ENCODE assay signal across 3 cellular contexts in the genomic region with DNA sequence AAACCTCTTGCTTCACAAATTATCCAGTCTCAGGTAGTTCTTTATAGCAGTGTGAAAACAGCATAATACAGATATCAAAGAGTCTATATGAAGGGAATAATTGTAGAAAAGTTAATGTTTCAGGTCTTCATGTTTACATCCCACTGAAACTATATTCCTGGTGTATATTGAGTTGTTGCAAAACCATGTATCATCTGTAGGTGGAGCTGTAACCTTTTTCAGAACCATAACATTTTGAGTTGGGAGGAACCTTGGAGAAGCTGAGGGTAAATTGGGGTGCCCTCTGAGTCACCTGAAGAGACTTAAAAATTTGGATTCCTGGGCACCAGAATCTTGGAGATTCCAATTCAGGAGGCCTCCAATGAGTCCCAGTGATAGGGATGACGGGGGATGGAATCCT.
TF ChIP-seq lines count a peak whose summit lies in the region.

No MANE protein-coding gene starts in this region.

TF ChIP-seq in SK-N-SH, 30 proteins besides CTCF, POLR2A, EP300 and RAD21:
- no peak for TF ChIP-seq TEAD4 (IDR thresholded peaks at IDR 0.05; ENCODE audit: borderline replicate concordance, insufficient read depth)
- no peak for TF ChIP-seq FOXM1 (IDR thresholded peaks at IDR 0.05; ENCODE audit: low read depth)
- TF ChIP-seq SMC3 (IDR thresholded peaks at IDR 0.05; ENCODE audit: low read depth, low read length) = no peak
- TF ChIP-seq SIN3A (IDR thresholded peaks at IDR 0.05; ENCODE audit: borderline replicate concordance, low read depth, low read length) = no peak

TF ChIP-seq in SK-N-SH treated with all-trans-retinoic acid at 6 μM for 48 hours, 23 proteins besides CTCF, POLR2A, EP300 and RAD21:
- TF ChIP-seq RARB (CRISPR knock-in tag; IDR thresholded peaks at IDR 0.05) = no peak
- TF ChIP-seq, protein P1, sequence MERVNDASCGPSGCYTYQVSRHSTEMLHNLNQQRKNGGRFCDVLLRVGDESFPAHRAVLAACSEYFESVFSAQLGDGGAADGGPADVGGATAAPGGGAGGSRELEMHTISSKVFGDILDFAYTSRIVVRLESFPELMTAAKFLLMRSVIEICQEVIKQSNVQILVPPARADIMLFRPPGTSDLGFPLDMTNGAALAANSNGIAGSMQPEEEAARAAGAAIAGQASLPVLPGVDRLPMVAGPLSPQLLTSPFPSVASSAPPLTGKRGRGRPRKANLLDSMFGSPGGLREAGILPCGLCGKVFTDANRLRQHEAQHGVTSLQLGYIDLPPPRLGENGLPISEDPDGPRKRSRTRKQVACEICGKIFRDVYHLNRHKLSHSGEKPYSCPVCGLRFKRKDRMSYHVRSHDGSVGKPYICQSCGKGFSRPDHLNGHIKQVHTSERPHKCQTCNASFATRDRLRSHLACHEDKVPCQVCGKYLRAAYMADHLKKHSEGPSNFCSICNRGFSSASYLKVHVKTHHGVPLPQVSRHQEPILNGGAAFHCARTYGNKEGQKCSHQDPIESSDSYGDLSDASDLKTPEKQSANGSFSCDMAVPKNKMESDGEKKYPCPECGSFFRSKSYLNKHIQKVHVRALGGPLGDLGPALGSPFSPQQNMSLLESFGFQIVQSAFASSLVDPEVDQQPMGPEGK (CRISPR knock-in tag; IDR thresholded peaks at IDR 0.05; ENCODE audit: borderline replicate concordance) = no peak
- no peak for TF ChIP-seq ZC3H10 (CRISPR knock-in tag; IDR thresholded peaks at IDR 0.05)
- TF ChIP-seq TCF4 (CRISPR knock-in tag; IDR thresholded peaks at IDR 0.05; ENCODE audit: borderline replicate concordance) = no peak
- TF ChIP-seq, protein P2, sequence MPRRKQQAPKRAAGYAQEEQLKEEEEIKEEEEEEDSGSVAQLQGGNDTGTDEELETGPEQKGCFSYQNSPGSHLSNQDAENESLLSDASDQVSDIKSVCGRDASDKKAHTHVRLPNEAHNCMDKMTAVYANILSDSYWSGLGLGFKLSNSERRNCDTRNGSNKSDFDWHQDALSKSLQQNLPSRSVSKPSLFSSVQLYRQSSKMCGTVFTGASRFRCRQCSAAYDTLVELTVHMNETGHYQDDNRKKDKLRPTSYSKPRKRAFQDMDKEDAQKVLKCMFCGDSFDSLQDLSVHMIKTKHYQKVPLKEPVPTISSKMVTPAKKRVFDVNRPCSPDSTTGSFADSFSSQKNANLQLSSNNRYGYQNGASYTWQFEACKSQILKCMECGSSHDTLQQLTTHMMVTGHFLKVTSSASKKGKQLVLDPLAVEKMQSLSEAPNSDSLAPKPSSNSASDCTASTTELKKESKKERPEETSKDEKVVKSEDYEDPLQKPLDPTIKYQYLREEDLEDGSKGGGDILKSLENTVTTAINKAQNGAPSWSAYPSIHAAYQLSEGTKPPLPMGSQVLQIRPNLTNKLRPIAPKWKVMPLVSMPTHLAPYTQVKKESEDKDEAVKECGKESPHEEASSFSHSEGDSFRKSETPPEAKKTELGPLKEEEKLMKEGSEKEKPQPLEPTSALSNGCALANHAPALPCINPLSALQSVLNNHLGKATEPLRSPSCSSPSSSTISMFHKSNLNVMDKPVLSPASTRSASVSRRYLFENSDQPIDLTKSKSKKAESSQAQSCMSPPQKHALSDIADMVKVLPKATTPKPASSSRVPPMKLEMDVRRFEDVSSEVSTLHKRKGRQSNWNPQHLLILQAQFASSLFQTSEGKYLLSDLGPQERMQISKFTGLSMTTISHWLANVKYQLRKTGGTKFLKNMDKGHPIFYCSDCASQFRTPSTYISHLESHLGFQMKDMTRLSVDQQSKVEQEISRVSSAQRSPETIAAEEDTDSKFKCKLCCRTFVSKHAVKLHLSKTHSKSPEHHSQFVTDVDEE (CRISPR knock-in tag; IDR thresholded peaks at IDR 0.05) = no peak
- no peak for TF ChIP-seq ZNF565 (CRISPR knock-in tag; conservative IDR thresholded peaks at IDR 0.05; ENCODE audit: low read depth)
- TF ChIP-seq, protein P3, sequence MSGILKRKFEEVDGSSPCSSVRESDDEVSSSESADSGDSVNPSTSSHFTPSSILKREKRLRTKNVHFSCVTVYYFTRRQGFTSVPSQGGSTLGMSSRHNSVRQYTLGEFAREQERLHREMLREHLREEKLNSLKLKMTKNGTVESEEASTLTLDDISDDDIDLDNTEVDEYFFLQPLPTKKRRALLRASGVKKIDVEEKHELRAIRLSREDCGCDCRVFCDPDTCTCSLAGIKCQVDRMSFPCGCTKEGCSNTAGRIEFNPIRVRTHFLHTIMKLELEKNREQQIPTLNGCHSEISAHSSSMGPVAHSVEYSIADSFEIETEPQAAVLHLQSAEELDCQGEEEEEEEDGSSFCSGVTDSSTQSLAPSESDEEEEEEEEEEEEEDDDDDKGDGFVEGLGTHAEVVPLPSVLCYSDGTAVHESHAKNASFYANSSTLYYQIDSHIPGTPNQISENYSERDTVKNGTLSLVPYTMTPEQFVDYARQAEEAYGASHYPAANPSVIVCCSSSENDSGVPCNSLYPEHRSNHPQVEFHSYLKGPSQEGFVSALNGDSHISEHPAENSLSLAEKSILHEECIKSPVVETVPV (CRISPR knock-in tag; IDR thresholded peaks at IDR 0.05) = no peak
- TF ChIP-seq, protein P4, sequence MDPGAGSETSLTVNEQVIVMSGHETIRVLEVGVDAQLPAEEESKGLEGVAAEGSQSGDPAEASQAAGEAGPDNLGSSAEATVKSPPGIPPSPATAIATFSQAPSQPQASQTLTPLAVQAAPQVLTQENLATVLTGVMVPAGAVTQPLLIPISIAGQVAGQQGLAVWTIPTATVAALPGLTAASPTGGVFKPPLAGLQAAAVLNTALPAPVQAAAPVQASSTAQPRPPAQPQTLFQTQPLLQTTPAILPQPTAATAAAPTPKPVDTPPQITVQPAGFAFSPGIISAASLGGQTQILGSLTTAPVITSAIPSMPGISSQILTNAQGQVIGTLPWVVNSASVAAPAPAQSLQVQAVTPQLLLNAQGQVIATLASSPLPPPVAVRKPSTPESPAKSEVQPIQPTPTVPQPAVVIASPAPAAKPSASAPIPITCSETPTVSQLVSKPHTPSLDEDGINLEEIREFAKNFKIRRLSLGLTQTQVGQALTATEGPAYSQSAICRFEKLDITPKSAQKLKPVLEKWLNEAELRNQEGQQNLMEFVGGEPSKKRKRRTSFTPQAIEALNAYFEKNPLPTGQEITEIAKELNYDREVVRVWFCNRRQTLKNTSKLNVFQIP (CRISPR knock-in tag; IDR thresholded peaks at IDR 0.05; ENCODE audit: borderline replicate concordance, low read depth) = no peak
- no peak for TF ChIP-seq ZFP30 (CRISPR knock-in tag; IDR thresholded peaks at IDR 0.05)
- no peak for TF ChIP-seq ZFP3 (CRISPR knock-in tag; IDR thresholded peaks at IDR 0.05)
- TF ChIP-seq PPARA (CRISPR knock-in tag; IDR thresholded peaks at IDR 0.05; ENCODE audit: borderline replicate concordance) = no peak
- no peak for TF ChIP-seq GLIS3 (CRISPR knock-in tag; IDR thresholded peaks at IDR 0.05)
- TF ChIP-seq CSDC2 (CRISPR knock-in tag; IDR thresholded peaks at IDR 0.05) = no peak
- no peak for TF ChIP-seq SNAI2 (CRISPR knock-in tag; IDR thresholded peaks at IDR 0.05)
- TF ChIP-seq ISL1 (CRISPR knock-in tag; IDR thresholded peaks at IDR 0.05) = no peak
- TF ChIP-seq, protein P5, sequence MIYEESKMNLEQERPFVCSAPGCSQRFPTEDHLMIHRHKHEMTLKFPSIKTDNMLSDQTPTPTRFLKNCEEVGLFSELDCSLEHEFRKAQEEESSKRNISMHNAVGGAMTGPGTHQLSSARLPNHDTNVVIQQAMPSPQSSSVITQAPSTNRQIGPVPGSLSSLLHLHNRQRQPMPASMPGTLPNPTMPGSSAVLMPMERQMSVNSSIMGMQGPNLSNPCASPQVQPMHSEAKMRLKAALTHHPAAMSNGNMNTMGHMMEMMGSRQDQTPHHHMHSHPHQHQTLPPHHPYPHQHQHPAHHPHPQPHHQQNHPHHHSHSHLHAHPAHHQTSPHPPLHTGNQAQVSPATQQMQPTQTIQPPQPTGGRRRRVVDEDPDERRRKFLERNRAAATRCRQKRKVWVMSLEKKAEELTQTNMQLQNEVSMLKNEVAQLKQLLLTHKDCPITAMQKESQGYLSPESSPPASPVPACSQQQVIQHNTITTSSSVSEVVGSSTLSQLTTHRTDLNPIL (CRISPR knock-in tag; IDR thresholded peaks at IDR 0.05; ENCODE audit: low read depth) = no peak

TF ChIP-seq in H1, 55 proteins besides CTCF, POLR2A, EP300 and RAD21:
- no peak for TF ChIP-seq CTBP2 (IDR thresholded peaks at IDR 0.05; ENCODE audit: borderline replicate concordance, insufficient read depth, insufficient read length, low read length)
- no peak for TF ChIP-seq ZNF274 (IDR thresholded peaks at IDR 0.05; ENCODE audit: borderline replicate concordance, extremely low read depth, low read length)
- TF ChIP-seq RBBP5 (IDR thresholded peaks at IDR 0.05; ENCODE audit: borderline replicate concordance, low read depth, low read length) = no peak
- TF ChIP-seq SP4 (IDR thresholded peaks at IDR 0.05; ENCODE audit: low read length) = no peak
